ENCODE assay signal across 7 cellular contexts in genomic region chr3:161851941-161852566, GRCh38.
DNase-seq lines count a peak whose midpoint lies in the region; ATAC-seq, FAIRE-seq and TF ChIP-seq lines count a peak whose summit lies in the region.

No MANE protein-coding gene starts in this region.

- DNase-seq in EL = peak; percentile 57
- DNase-seq in NCI-H69 (lab: John Stamatoyannopoulos, UW) = peak; percentile 46
- peak; percentile 8 for DNase-seq in GM12878 (ENCODE audit: low read depth, low spot score)
- no peak for DNase-seq in kidney
- DNase-seq in thyroid gland = peak; percentile 3 to 5

- H3K27me3 ChIP-seq in GM12878 (replicated peaks in 1 of 2; ENCODE audit: control insufficient read depth in 2 of 2, insufficient read depth in 2 of 2, low read length in 1 of 2) = no peaks in the 10 kb centered on the region
- H3K27me3 ChIP-seq in thyroid gland = no peaks in the 10 kb centered on the region

- CTCF ChIA-PET in GM12878 (lab: Yijun Ruan, JAX) = interaction anchor here (0.7 to 1.1 kb wide), 4 partner anchors 12 to 1191 kb away, joined by 3 to 5 read pairs (median 4); no protein-coding TSS in a partner anchor

- H3K36me3 ChIP-seq in GM12878 (ENCODE audit: control insufficient read depth in 2 of 2, insufficient read depth in 2 of 2, low read length in 1 of 2) = no peaks in the 10 kb centered on the region
- no peaks in the 10 kb centered on the region for H3K36me3 ChIP-seq in kidney (ENCODE audit: control insufficient read depth in 1 of 2, insufficient read depth in 2 of 2, low read length in 2 of 2)
- H3K36me3 ChIP-seq in thyroid gland = no peaks in the 10 kb centered on the region

- POLR2A ChIA-PET in GM12878 (lab: Charles Lee) = no interaction called here

- in situ Hi-C loops in GM12878 (cut with MboI) = loop anchor here (25.0 kb wide), 1 partner anchor 1635 kb away; no protein-coding TSS in a partner anchor

- TF ChIP-seq RAD21 in GM12878 (IDR thresholded peaks at IDR 0.05; ENCODE audit: insufficient read depth, low read depth, low read length) = peak; percentile 81

- no peak for TF ChIP-seq EP300 in GM12878 (IDR thresholded peaks at IDR 0.05; ENCODE audit: borderline replicate concordance in 1 of 2, control insufficient read depth in 1 of 2, low read depth in 2 of 2, low read length in 2 of 2)

- H3K4me2 ChIP-seq in GM12878 (ENCODE audit: control insufficient read depth, insufficient read depth) = no peak overlapping the region

- H4K20me1 ChIP-seq in GM12878 (ENCODE audit: control insufficient read depth, insufficient read depth) = no peaks in the 10 kb centered on the region

- no peaks in the 10 kb centered on the region for H3K79me2 ChIP-seq in GM12878 (ENCODE audit: control insufficient read depth, insufficient read depth, low read length)

- H3K9ac ChIP-seq in GM12878 (ENCODE audit: control insufficient read depth, insufficient read depth, low read length) (no peak overlapping the region), kidney (ENCODE audit: low read length in 2 of 2) (no peak overlapping the region)

- no peaks in the 10 kb centered on the region for H3K9me3 ChIP-seq in GM12878 (replicated peaks; ENCODE audit: control insufficient read depth, insufficient read depth, low read length)
- no peaks in the 10 kb centered on the region for H3K9me3 ChIP-seq in kidney (ENCODE audit: control insufficient read depth in 1 of 2, low read length in 2 of 2)
- H3K9me3 ChIP-seq in thyroid gland = no peaks in the 10 kb centered on the region

- RAD21 ChIA-PET in GM12878 (lab: Charles Lee; ENCODE audit: unreplicated experiment) = no interaction called here

- peak; percentile 82 for ATAC-seq in GM19043 (IDR thresholded peaks at IDR 0.05; ENCODE audit: low read depth, unreplicated experiment)
- peak; percentile 83 for ATAC-seq in HG03103 (IDR thresholded peaks at IDR 0.05; ENCODE audit: low read depth, unreplicated experiment)
- ATAC-seq in GM12878 = peak; percentile 90

- TF ChIP-seq POLR2A in GM12878 (IDR thresholded peaks at IDR 0.05; ENCODE audit: low read depth, low read length) (no peak), thyroid gland (IDR thresholded peaks at IDR 0.05) (no peak)

- no TSS peak for BruUV-seq in GM12878 (replicated peaks; lab: Mats Ljungman, UMichigan)

- SMC1A ChIA-PET in GM12878 (lab: Charles Lee; ENCODE audit: uncharacterized antibody, unreplicated experiment) = interaction anchor here (0.7 to 1.0 kb wide), 2 partner anchors 17 to 1674 kb away, joined by 3 read pairs; no protein-coding TSS in a partner anchor

- 18% methylated on average over 8 of the region's 8 CpGs for WGBS in GM12878 (ENCODE audit: insufficient coverage, insufficient replicate concordance, low lambda C conversion rate, missing lambda C conversion rate)
- WGBS in thyroid gland, 2 donors = 55 to 58% methylated on average over 8 of the region's 8 CpGs

- peak; percentile 79 to 92 (median 81) for TF ChIP-seq CTCF in GM12878 (IDR thresholded peaks at IDR 0.05 in 2 of 3, conservative IDR thresholded peaks at IDR 0.05 in 1 of 3; ENCODE audit: control insufficient read depth in 2 of 3, extremely low read depth in 1 of 3, insufficient read depth in 1 of 3, low read depth in 3 of 3, low read length in 3 of 3)
- peak; percentile 57 for TF ChIP-seq CTCF in kidney (IDR thresholded peaks at IDR 0.05; ENCODE audit: borderline replicate concordance, extremely low read depth, insufficient read depth)
- TF ChIP-seq CTCF in thyroid gland (IDR thresholded peaks at IDR 0.05) = peak in 4 of 6 experiments; percentile 17 to 50 (median 28)

- FAIRE-seq in GM12878 (lab: Jason Lieb, UNC) (peak; percentile 31), kidney (lab: Jason Lieb, UNC) (no peak)

- no peak overlapping the region for H2AFZ ChIP-seq in GM12878 (ENCODE audit: control insufficient read depth, low read depth, low read length)

- H3K27ac ChIP-seq in GM12878 (ENCODE audit: control insufficient read depth, insufficient read depth) (no peak overlapping the region), kidney (ENCODE audit: low read depth in 2 of 2, low read length in 2 of 2) (no peak overlapping the region), thyroid gland (no peak overlapping the region)

- H3K4me1 ChIP-seq in GM12878 (ENCODE audit: control insufficient read depth, insufficient read depth, low read length) = no peaks in the 10 kb centered on the region
- no peaks in the 10 kb centered on the region for H3K4me1 ChIP-seq in kidney (ENCODE audit: control insufficient read depth in 1 of 2, insufficient read depth in 1 of 2, low read depth in 1 of 2, low read length in 2 of 2)
- H3K4me1 ChIP-seq in thyroid gland = no peaks in the 10 kb centered on the region

- intact Hi-C loops in GM12878 (cut with micrococcal nuclease; ENCODE audit: unreplicated experiment) (loop anchor here (2.0 to 10.0 kb wide), 4 partner anchors 291 to 1643 kb away; no protein-coding TSS in a partner anchor), kidney (cut with DNase I) (no loop called here), thyroid gland (cut with DNase I) (no loop called here)

- H3K4me3 ChIP-seq in GM12878 (no peak overlapping the region), kidney (ENCODE audit: low read length in 2 of 2) (no peak overlapping the region), thyroid gland (replicated peaks in 1 of 3) (no peak overlapping the region)

TF ChIP-seq in GM12878, 131 proteins besides CTCF, POLR2A, EP300 and RAD21:
- TF ChIP-seq SMC3 (IDR thresholded peaks at IDR 0.05; ENCODE audit: borderline replicate concordance, low read length) = peak; percentile 61; the same call in 1 of the 2 replicates
- TF ChIP-seq, protein P1, sequence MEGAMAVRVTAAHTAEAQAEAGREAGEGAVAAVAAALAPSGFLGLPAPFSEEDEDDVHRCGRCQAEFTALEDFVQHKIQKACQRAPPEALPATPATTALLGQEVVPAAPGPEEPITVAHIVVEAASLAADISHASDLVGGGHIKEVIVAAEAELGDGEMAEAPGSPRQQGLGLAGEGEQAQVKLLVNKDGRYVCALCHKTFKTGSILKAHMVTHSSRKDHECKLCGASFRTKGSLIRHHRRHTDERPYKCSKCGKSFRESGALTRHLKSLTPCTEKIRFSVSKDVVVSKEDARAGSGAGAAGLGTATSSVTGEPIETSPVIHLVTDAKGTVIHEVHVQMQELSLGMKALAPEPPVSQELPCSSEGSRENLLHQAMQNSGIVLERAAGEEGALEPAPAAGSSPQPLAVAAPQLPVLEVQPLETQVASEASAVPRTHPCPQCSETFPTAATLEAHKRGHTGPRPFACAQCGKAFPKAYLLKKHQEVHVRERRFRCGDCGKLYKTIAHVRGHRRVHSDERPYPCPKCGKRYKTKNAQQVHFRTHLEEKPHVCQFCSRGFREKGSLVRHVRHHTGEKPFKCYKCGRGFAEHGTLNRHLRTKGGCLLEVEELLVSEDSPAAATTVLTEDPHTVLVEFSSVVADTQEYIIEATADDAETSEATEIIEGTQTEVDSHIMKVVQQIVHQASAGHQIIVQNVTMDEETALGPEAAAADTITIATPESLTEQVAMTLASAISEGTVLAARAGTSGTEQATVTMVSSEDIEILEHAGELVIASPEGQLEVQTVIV (IDR thresholded peaks at IDR 0.05; ENCODE audit: borderline replicate concordance, partially characterized antibody) = no peak
- TF ChIP-seq GABPA (IDR thresholded peaks at IDR 0.05; ENCODE audit: low read depth) = no peak
- TF ChIP-seq, protein P2, sequence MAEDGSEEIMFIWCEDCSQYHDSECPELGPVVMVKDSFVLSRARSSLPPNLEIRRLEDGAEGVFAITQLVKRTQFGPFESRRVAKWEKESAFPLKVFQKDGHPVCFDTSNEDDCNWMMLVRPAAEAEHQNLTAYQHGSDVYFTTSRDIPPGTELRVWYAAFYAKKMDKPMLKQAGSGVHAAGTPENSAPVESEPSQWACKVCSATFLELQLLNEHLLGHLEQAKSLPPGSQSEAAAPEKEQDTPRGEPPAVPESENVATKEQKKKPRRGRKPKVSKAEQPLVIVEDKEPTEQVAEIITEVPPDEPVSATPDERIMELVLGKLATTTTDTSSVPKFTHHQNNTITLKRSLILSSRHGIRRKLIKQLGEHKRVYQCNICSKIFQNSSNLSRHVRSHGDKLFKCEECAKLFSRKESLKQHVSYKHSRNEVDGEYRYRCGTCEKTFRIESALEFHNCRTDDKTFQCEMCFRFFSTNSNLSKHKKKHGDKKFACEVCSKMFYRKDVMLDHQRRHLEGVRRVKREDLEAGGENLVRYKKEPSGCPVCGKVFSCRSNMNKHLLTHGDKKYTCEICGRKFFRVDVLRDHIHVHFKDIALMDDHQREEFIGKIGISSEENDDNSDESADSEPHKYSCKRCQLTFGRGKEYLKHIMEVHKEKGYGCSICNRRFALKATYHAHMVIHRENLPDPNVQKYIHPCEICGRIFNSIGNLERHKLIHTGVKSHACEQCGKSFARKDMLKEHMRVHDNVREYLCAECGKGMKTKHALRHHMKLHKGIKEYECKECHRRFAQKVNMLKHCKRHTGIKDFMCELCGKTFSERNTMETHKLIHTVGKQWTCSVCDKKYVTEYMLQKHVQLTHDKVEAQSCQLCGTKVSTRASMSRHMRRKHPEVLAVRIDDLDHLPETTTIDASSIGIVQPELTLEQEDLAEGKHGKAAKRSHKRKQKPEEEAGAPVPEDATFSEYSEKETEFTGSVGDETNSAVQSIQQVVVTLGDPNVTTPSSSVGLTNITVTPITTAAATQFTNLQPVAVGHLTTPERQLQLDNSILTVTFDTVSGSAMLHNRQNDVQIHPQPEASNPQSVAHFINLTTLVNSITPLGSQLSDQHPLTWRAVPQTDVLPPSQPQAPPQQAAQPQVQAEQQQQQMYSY (CRISPR knock-in tag; IDR thresholded peaks at IDR 0.05) = no peak
- no peak for TF ChIP-seq KDM1A (IDR thresholded peaks at IDR 0.05; ENCODE audit: borderline replicate concordance)
- no peak for TF ChIP-seq EZH2 (IDR thresholded peaks at IDR 0.05; ENCODE audit: borderline replicate concordance, control insufficient read depth, low read depth, low read length)
- TF ChIP-seq YY1 (IDR thresholded peaks at IDR 0.05; ENCODE audit: low read depth, low read length) = 0 out of 2 replicates have a peak, but pooled peaks have one; percentile 31
- no peak for TF ChIP-seq SREBF2 (IDR thresholded peaks at IDR 0.05; ENCODE audit: low read length)

Comparison
In these comparisons a context has a peak if more than half of its experiments do, and no peak if none do; other contexts are left out.
1. CTCF ChIP-seq: peak in every context shown above with its lines; median percentile 81 in GM12878; 57 in kidney; 28 in thyroid gland.